Comparison of ENCODE assay signal across 8 cellular contexts in the genomic region with DNA sequence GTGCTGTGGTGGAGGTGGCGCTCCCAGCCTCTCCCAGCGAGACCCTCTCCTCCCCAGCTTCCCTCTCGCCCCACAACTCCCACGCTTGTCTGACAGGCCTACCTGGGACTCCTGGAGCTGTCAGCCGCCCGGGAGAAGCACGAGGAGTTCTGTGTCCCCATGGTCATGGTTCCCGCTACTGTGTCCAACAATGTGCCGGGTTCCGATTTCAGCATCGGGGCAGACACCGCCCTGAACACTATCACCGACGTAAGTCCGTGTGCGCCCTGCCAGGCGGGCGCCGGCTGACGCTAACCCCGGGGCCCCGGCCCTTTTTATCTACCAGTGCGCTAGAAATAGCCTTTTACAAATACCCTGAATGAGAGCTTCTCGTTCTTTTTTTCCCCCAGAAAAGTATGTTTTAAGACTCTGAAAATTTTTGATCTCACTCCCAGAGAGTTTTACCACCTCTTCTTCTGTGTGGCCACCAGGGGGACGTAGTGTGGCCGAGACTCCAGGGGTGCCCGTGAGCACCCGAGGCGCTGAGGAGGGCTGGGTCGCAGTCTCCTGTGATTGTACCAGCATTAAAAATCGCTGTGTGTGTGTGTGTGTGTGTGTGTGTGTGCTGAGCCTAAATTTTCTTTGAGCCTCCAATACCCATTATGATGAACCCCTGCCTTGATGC. TPM values are rescaled to one million over a fixed set of nuclear protein-coding genes. Genes with fewer than 3 reads are reported as not detected.
A peak's percentile ranks its signal among the peaks of the same experiment; 100 is the strongest.
DNase-seq lines count a peak whose midpoint lies in the region; ATAC-seq, FAIRE-seq and TF ChIP-seq lines count a peak whose summit lies in the region.

No MANE protein-coding gene starts in this region.

- no peak overlapping the region for H3K4me3 Mint-ChIP-seq in CD14-positive monocyte
- H3K4me3 Mint-ChIP-seq in activated T-helper 2 cell treated with anti-CD3 and anti-CD28 coated beads, Interferon-gamma antibody, Interleukin-2, Interleukin-4, amounts not matched to agents 10 μg/mL and 5 μg/mL and 100 μg/mL, durations not matched to agents 14 hours and 24 hours and 36 hours (ENCODE audit: low read depth) = no peak overlapping the region

- H2AFZ ChIP-seq in K562 (ENCODE audit: low read depth, low read length) (no peak overlapping the region), HepG2 (ENCODE audit: low read length) (no peak overlapping the region)

- no peak overlapping the region for H3K4me2 ChIP-seq in K562 (ENCODE audit: insufficient read depth, low read length)
- no peak overlapping the region for H3K4me2 ChIP-seq in HepG2 (ENCODE audit: low read depth, low read length)

- CTCF ChIA-PET in K562 (lab: Yijun Ruan, JAX; ENCODE audit: low intra/inter-chr PET ratio) (no interaction called here), HepG2 (lab: Yijun Ruan, JAX; ENCODE audit: low intra/inter-chr PET ratio, low total read pairs) (no interaction called here)

- no peak for TF ChIP-seq POLR2A in K562 (conservative IDR thresholded peaks at IDR 0.05)
- no peak for TF ChIP-seq POLR2A in HepG2 (IDR thresholded peaks at IDR 0.05; ENCODE audit: insufficient read depth in 1 of 2, low read depth in 2 of 2, low read length in 2 of 2)
- TF ChIP-seq POLR2A in prostate gland (IDR thresholded peaks at IDR 0.05) = no peak

- POLR2A ChIA-PET in K562 (lab: Yijun Ruan, JAX) = no interaction called here
- POLR2A ChIA-PET in HepG2 (lab: Yijun Ruan, JAX) = no interaction called here

- H3K4me1 ChIP-seq in K562 (replicated peaks in 1 of 2; ENCODE audit: control insufficient read depth in 2 of 2, insufficient read depth in 2 of 2, low read length in 2 of 2) (peaks cover 0 to 5% of the 10 kb centered on the region in 2 experiments; a peak in 2 of 5 replicates), HepG2 (ENCODE audit: insufficient read depth, low read length) (no peaks in the 10 kb centered on the region), prostate gland (replicated peaks) (no peaks in the 10 kb centered on the region)

- in situ Hi-C loops in K562 (cut with MboI) = no loop called here
- in situ Hi-C loops in HepG2 (cut with HindIII; ENCODE audit: extremely low pct_ligation_motif_present, low pct_unique_long_range_greater_than_20kb) = no loop called here

- TF ChIP-seq RAD21 in K562 (CRISPR knock-in tag; conservative IDR thresholded peaks at IDR 0.05 in 1 of 2, IDR thresholded peaks at IDR 0.05 in 1 of 2) = no peak
- TF ChIP-seq RAD21 in HepG2 (CRISPR knock-in tag; IDR thresholded peaks at IDR 0.05) = no peak

- H4K20me1 ChIP-seq in K562 (replicated peaks; ENCODE audit: control insufficient read depth, insufficient read depth, low read length) = no peaks in the 10 kb centered on the region
- no peaks in the 10 kb centered on the region for H4K20me1 ChIP-seq in HepG2 (ENCODE audit: insufficient read depth, low read length)

- H3K4me3 ChIP-seq in K562 (no peak overlapping the region), HepG2 (replicated peaks in 1 of 3; ENCODE audit: insufficient read depth in 1 of 3, low read depth in 2 of 3, low read length in 3 of 3) (no peak overlapping the region), prostate gland (no peak overlapping the region)

- H3K36me3 Mint-ChIP-seq in CD14-positive monocyte = peaks cover 48 to 79% of the 10 kb centered on the region in 2 donors
- peaks cover 80% of the 10 kb centered on the region for H3K36me3 Mint-ChIP-seq in activated T-helper 2 cell treated with anti-CD3 and anti-CD28 coated beads, Interferon-gamma antibody, Interleukin-2, Interleukin-4, amounts not matched to agents 10 μg/mL and 5 μg/mL and 100 μg/mL, durations not matched to agents 14 hours and 24 hours and 36 hours (ENCODE audit: low read depth)

- TF ChIP-seq EP300 in K562 (IDR thresholded peaks at IDR 0.05; ENCODE audit: low read length) (no peak), HepG2 (IDR thresholded peaks at IDR 0.05; ENCODE audit: low read depth in 2 of 2, low read length in 2 of 2) (no peak), HepG2 (CRISPR knock-in tag; IDR thresholded peaks at IDR 0.05; ENCODE audit: borderline replicate concordance) (no peak)

- H3K27me3 ChIP-seq in K562 (ENCODE audit: control insufficient read depth in 2 of 2, insufficient read depth in 2 of 2, low read length in 2 of 2) = no peaks in the 10 kb centered on the region
- H3K27me3 ChIP-seq in HepG2 (ENCODE audit: control insufficient read depth in 1 of 2, insufficient read depth in 2 of 2, low read length in 2 of 2) = no peaks in the 10 kb centered on the region
- no peaks in the 10 kb centered on the region for H3K27me3 ChIP-seq in prostate gland (replicated peaks; ENCODE audit: insufficient read depth)

- DNase-seq in CD14-positive monocyte (ENCODE audit: low spot score) = no peak
- DNase-seq in HT-29 (ENCODE audit: low spot score) = peak; percentile 30
- DNase-seq in K562 (ENCODE audit: extremely low read depth in 1 of 4, low spot score in 3 of 4) = peak in 3 of 4 experiments; percentile 47 to 51 (median 50)
- DNase-seq in HepG2 (ENCODE audit: low spot score) = no peak
- DNase-seq in activated T-helper 2 cell treated with anti-CD3 and anti-CD28 coated beads, Interferon-gamma antibody, Interleukin-2, Interleukin-4, amounts not matched to agents 10 μg/mL and 5 μg/mL and 100 μg/mL, durations not matched to agents 14 hours and 24 hours and 36 hours (ENCODE audit: low spot score) = no peak
- no peak for DNase-seq in ureter (ENCODE audit: low spot score)
- no peak for DNase-seq in prostate gland (ENCODE audit: low spot score)

- no peaks in the 10 kb centered on the region for H3K4me1 Mint-ChIP-seq in CD14-positive monocyte
- H3K4me1 Mint-ChIP-seq in activated T-helper 2 cell treated with anti-CD3 and anti-CD28 coated beads, Interferon-gamma antibody, Interleukin-2, Interleukin-4, amounts not matched to agents 10 μg/mL and 5 μg/mL and 100 μg/mL, durations not matched to agents 14 hours and 24 hours and 36 hours (ENCODE audit: low read depth) = no peaks in the 10 kb centered on the region

- H3K36me3 ChIP-seq in K562 (ENCODE audit: control insufficient read depth, insufficient read depth, low read length) (peaks cover 92% of the 10 kb centered on the region; the same call in 2 of the 3 replicates), HepG2 (replicated peaks in 1 of 2; ENCODE audit: control insufficient read depth in 1 of 2, insufficient read depth in 2 of 2, low read length in 2 of 2) (no peaks in the 10 kb centered on the region; a peak in 1 of 5 replicates), prostate gland (peaks cover 0 to 6% of the 10 kb centered on the region in 2 donors)

- H3K27ac ChIP-seq in K562 (ENCODE audit: extremely low read depth, low read depth, low read length) = no peak overlapping the region
- H3K27ac ChIP-seq in HepG2 (ENCODE audit: extremely low read length, insufficient read depth, low read length) = no peak overlapping the region
- no peak overlapping the region for H3K27ac ChIP-seq in prostate gland

- ATAC-seq in K562 (peak; percentile 73), HepG2 (peak; percentile 82), HG03139 (IDR thresholded peaks at IDR 0.05; ENCODE audit: unreplicated experiment) (no peak)

- no peaks in the 10 kb centered on the region for H3K9me3 ChIP-seq in K562 (replicated peaks; ENCODE audit: control insufficient read depth, insufficient read depth, low read depth, low read length)
- no peaks in the 10 kb centered on the region for H3K9me3 ChIP-seq in HepG2 (ENCODE audit: low read length)
- H3K9me3 ChIP-seq in prostate gland = no peaks in the 10 kb centered on the region

- H3K9ac ChIP-seq in K562 (ENCODE audit: insufficient read depth in 1 of 2, low read depth in 2 of 2, low read length in 2 of 2) (peak overlapping the region in 1 of 2 experiments; percentile 52; a peak in 1 of 4 replicates), HepG2 (ENCODE audit: insufficient read depth, low read depth, low read length) (no peak overlapping the region)

- H3K79me2 ChIP-seq in K562 (ENCODE audit: control insufficient read depth, insufficient read depth, low read length) (no peaks in the 10 kb centered on the region), HepG2 (ENCODE audit: insufficient read depth, low read length) (no peaks in the 10 kb centered on the region)

- BruUV-seq in K562 (replicated peaks; lab: Mats Ljungman, UMichigan) (no TSS peak), HepG2 (replicated peaks; lab: Mats Ljungman, UMichigan) (no TSS peak)

- H3K27me3 Mint-ChIP-seq in CD14-positive monocyte (ENCODE audit: low read depth in 3 of 3) = peaks cover 0 to 1% (median 0%) of the 10 kb centered on the region in 3 donors
- no peaks in the 10 kb centered on the region for H3K27me3 Mint-ChIP-seq in activated T-helper 2 cell treated with anti-CD3 and anti-CD28 coated beads, Interferon-gamma antibody, Interleukin-2, Interleukin-4, amounts not matched to agents 10 μg/mL and 5 μg/mL and 100 μg/mL, durations not matched to agents 14 hours and 24 hours and 36 hours (ENCODE audit: low read depth)

- no peaks in the 10 kb centered on the region for H3K9me1 ChIP-seq in K562 (ENCODE audit: control insufficient read depth, insufficient read depth, low read length)

- TF ChIP-seq CTCF in CD14-positive monocyte (IDR thresholded peaks at IDR 0.05) (peak; percentile 32), K562 (IDR thresholded peaks at IDR 0.05 in 2 of 3, conservative IDR thresholded peaks at IDR 0.05 in 1 of 3; ENCODE audit: insufficient read depth in 2 of 3, low read depth in 1 of 3, low read length in 3 of 3) (peak; percentile 48 to 57 (median 56)), HepG2 (CRISPR knock-in tag; IDR thresholded peaks at IDR 0.05) (0 out of 2 replicates have a peak, but pooled peaks have one; percentile 14), prostate gland (IDR thresholded peaks at IDR 0.05) (peak in 1 of 4 experiments; percentile 22)

- peaks cover 0 to 4% (median 0%) of the 10 kb centered on the region in 7 donors for H3K9me3 Mint-ChIP-seq in CD14-positive monocyte
- H3K9me3 Mint-ChIP-seq in activated T-helper 2 cell treated with anti-CD3 and anti-CD28 coated beads, Interferon-gamma antibody, Interleukin-2, Interleukin-4, amounts not matched to agents 10 μg/mL and 5 μg/mL and 100 μg/mL, durations not matched to agents 14 hours and 24 hours and 36 hours = no peaks in the 10 kb centered on the region

- 89% methylated on average over 22 of the region's 31 CpGs for WGBS in K562 (ENCODE audit: insufficient coverage, low coverage, missing lambda C conversion rate)
- 70% methylated on average over 30 of the region's 31 CpGs for WGBS in HepG2 (ENCODE audit: low lambda C conversion rate)
- 87% methylated on average over 31 of the region's 31 CpGs for WGBS in prostate gland

- intact Hi-C loops in CD14-positive monocyte (cut with micrococcal nuclease) (no loop called here), K562 (cut with micrococcal nuclease) (no loop called here), HepG2 (cut with micrococcal nuclease; ENCODE audit: unreplicated experiment) (no loop called here), prostate gland (cut with DNase I) (no loop called here)
- intact Hi-C loops in activated T-helper 2 cell treated with anti-CD3 and anti-CD28 coated beads, Interferon-gamma antibody, Interleukin-2, Interleukin-4, amounts not matched to agents 10 μg/mL and 5 μg/mL and 100 μg/mL, durations not matched to agents 14 hours and 24 hours and 36 hours (cut with micrococcal nuclease) = no loop called here

- FAIRE-seq in K562 (lab: Jason Lieb, UNC) (no peak), HepG2 (lab: Jason Lieb, UNC) (no peak)

- H3K27ac Mint-ChIP-seq in CD14-positive monocyte = peak overlapping the region in 1 of 7 donors; percentile 59
- H3K27ac Mint-ChIP-seq in activated T-helper 2 cell treated with anti-CD3 and anti-CD28 coated beads, Interferon-gamma antibody, Interleukin-2, Interleukin-4, amounts not matched to agents 10 μg/mL and 5 μg/mL and 100 μg/mL, durations not matched to agents 14 hours and 24 hours and 36 hours = no peak overlapping the region

RNA-seq across cellular contexts. Expression of a gene that starts 52.6 kb away (rescaled TPM):
- polyA plus RNA-seq in CD14-positive monocyte (1 to 10 TPM; 6.5 to 8.1 TPM), K562 (2011; rRNA removed) (34.7 and 50.3 TPM in 2 replicates), K562 (2014; fragmentation: Illumina TruSeq; extraction: Trizol) (57.4 and 72.3 TPM in 2 replicates), K562 (2014; fragmentation: Nextera tagmentation; extraction: Ambion mirVana) (10 to 100 TPM; 23.5 to 30.3 TPM), K562 (2014; rRNA removed) (65.2 and 71.1 TPM in 2 replicates), HepG2 (2011; rRNA removed) (1.9 and 2.4 TPM in 2 replicates)
- 178 and 185 TPM in 2 replicates for total RNA-seq in HT-29 (2014; rRNA removed; shearing (Covaris generic))
- 153 and 281 TPM in 2 replicates for total RNA-seq in K562 (2011; cell fraction: chromatin; rRNA removed; ENCODE audit: low replicate concordance)
- total RNA-seq in K562 (2011; cell fraction: nucleolus; rRNA removed) = 147 and 149 TPM in 2 replicates
- total RNA-seq in K562 (2011; cell fraction: nucleoplasm; rRNA removed) = 120 and 125 TPM in 2 replicates
- total RNA-seq in K562 (2014; rRNA removed) (91.6 and 109 TPM in 2 replicates), K562 (2014; rRNA removed; fragmentation: Illumina TruSeq; extraction: Trizol) (83.2 and 89.5 TPM in 2 replicates), K562 (2015; rRNA removed; fragmentation: Illumina TruSeq; extraction: Trizol) (62.1 and 65.2 TPM in 2 replicates), K562 (2021) (108 and 116 TPM in 2 replicates), HepG2 (2016; rRNA removed; fragmentation: Illumina TruSeq; extraction: Trizol) (0.80 and 1.3 TPM in 2 replicates), ureter (67.8 TPM), prostate gland (10 to 100 TPM; 35.1 to 86.9 TPM)
- 29.5 and 50.9 TPM in 2 replicates for polyA plus RNA-seq in K562 (2011; cell fraction: cytosol; rRNA removed)
- 96.2 and 154 TPM in 2 replicates for polyA plus RNA-seq in K562 (2011; cell fraction: nucleus; rRNA removed)
- 94.4 and 95.0 TPM in 2 replicates for polyA plus RNA-seq in K562 (2012)
- polyA minus RNA-seq in K562 (2011; rRNA and poly(A)+ RNA removed) = 32.8 and 39.3 TPM in 2 replicates
- 52.9 and 65.4 TPM in 2 replicates for polyA minus RNA-seq in K562 (2011; cell fraction: cytosol; rRNA and poly(A)+ RNA removed)
- polyA minus RNA-seq in K562 (2011; cell fraction: nucleus; rRNA and poly(A)+ RNA removed) = 61.7 and 66.5 TPM in 2 replicates
- 0.26 and 0.51 TPM in 2 replicates for total RNA-seq in HepG2 (2016; cell fraction: cytosol; rRNA removed; fragmentation: Illumina TruSeq; extraction: Trizol; ENCODE audit: low read depth)
- total RNA-seq in HepG2 (2016; cell fraction: insoluble cytoplasmic fraction; rRNA removed; fragmentation: Illumina TruSeq; extraction: Trizol) = 0.52 and 0.78 TPM in 2 replicates
- total RNA-seq in HepG2 (2016; cell fraction: membrane; rRNA removed; fragmentation: Illumina TruSeq; extraction: Trizol) = 0.72 and 1.1 TPM in 2 replicates
- total RNA-seq in HepG2 (2016; cell fraction: nucleus; rRNA removed; fragmentation: Illumina TruSeq; extraction: Trizol) = 1.5 and 2.3 TPM in 2 replicates
- polyA plus RNA-seq in HepG2 (2011; cell fraction: cytosol; rRNA removed) = 1.1 and 2.1 TPM in 2 replicates
- 4.2 and 9.0 TPM in 2 replicates for polyA plus RNA-seq in HepG2 (2011; cell fraction: nucleus; rRNA removed)
- polyA plus RNA-seq in HepG2 (2012) = 1.1 and 1.3 TPM in 2 replicates
- polyA plus RNA-seq in HepG2 (2016; cell fraction: cytosol; fragmentation: Illumina TruSeq; extraction: Trizol; ENCODE audit: low read depth) = 0.06 and 0.10 TPM in 2 replicates
- 0.36 and 0.66 TPM in 2 replicates for polyA plus RNA-seq in HepG2 (2016; cell fraction: insoluble cytoplasmic fraction; fragmentation: Illumina TruSeq; extraction: Trizol; ENCODE audit: low read depth)
- polyA plus RNA-seq in HepG2 (2016; cell fraction: membrane; fragmentation: Illumina TruSeq; extraction: Trizol; ENCODE audit: low read depth) = 0.11 and 0.49 TPM in 2 replicates
- 0.51 and 1.1 TPM in 2 replicates for polyA plus RNA-seq in HepG2 (2016; cell fraction: nucleus; fragmentation: Illumina TruSeq; extraction: Trizol; ENCODE audit: insufficient read depth, low read depth)
- polyA minus RNA-seq in HepG2 (2011; rRNA and poly(A)+ RNA removed; ENCODE audit: low replicate concordance) = 4.4 and 87.6 TPM in 2 replicates
- 2.4 and 2.7 TPM in 2 replicates for polyA minus RNA-seq in HepG2 (2011; cell fraction: cytosol; rRNA and poly(A)+ RNA removed)
- 1.5 and 3.5 TPM in 2 replicates for polyA minus RNA-seq in HepG2 (2011; cell fraction: nucleus; rRNA and poly(A)+ RNA removed)
- 250 and 255 TPM in 2 replicates for total RNA-seq in activated T-helper 2 cell treated with anti-CD3 and anti-CD28 coated beads, Interferon-gamma antibody, Interleukin-2, Interleukin-4, amounts not matched to agents 10 μg/mL and 5 μg/mL and 100 μg/mL, durations not matched to agents 14 hours and 24 hours and 36 hours

RNA-seq across cellular contexts. Expression of a gene that starts 52.7 kb away (rescaled TPM):
- polyA plus RNA-seq in CD14-positive monocyte (10 to 100 TPM; 15.3 to 23.2 TPM), K562 (2011; rRNA removed) (36.9 and 47.9 TPM in 2 replicates), K562 (2014; fragmentation: Illumina TruSeq; extraction: Trizol) (60.4 and 69.6 TPM in 2 replicates), K562 (2014; fragmentation: Nextera tagmentation; extraction: Ambion mirVana) (10 to 100 TPM; 21.1 to 29.2 TPM), K562 (2014; rRNA removed) (34.2 and 35.0 TPM in 2 replicates), HepG2 (2011; rRNA removed) (16.4 and 19.1 TPM in 2 replicates)
- 80.5 and 80.7 TPM in 2 replicates for total RNA-seq in HT-29 (2014; rRNA removed; shearing (Covaris generic))
- 163 and 183 TPM in 2 replicates for total RNA-seq in K562 (2011; cell fraction: chromatin; rRNA removed; ENCODE audit: low replicate concordance)
- total RNA-seq in K562 (2011; cell fraction: nucleolus; rRNA removed) = 87.5 and 88.7 TPM in 2 replicates
- 91.3 and 119 TPM in 2 replicates for total RNA-seq in K562 (2011; cell fraction: nucleoplasm; rRNA removed)
- total RNA-seq in K562 (2014; rRNA removed) (44.0 and 48.8 TPM in 2 replicates), K562 (2014; rRNA removed; fragmentation: Illumina TruSeq; extraction: Trizol) (37.2 and 39.7 TPM in 2 replicates), K562 (2015; rRNA removed; fragmentation: Illumina TruSeq; extraction: Trizol) (43.6 and 47.2 TPM in 2 replicates), K562 (2021) (63.4 and 70.4 TPM in 2 replicates), HepG2 (2016; rRNA removed; fragmentation: Illumina TruSeq; extraction: Trizol) (29.0 and 32.7 TPM in 2 replicates), ureter (88.2 TPM), prostate gland (100 to 1,000 TPM in 1 of 2 donors, 10 to 100 TPM in 1; 47.7 to 103 TPM)
- polyA plus RNA-seq in K562 (2011; cell fraction: cytosol; rRNA removed) = 40.0 and 41.1 TPM in 2 replicates
- polyA plus RNA-seq in K562 (2011; cell fraction: nucleus; rRNA removed) = 186 and 189 TPM in 2 replicates
- polyA plus RNA-seq in K562 (2012) = 49.8 and 55.3 TPM in 2 replicates
- 41.6 and 42.9 TPM in 2 replicates for polyA minus RNA-seq in K562 (2011; rRNA and poly(A)+ RNA removed)
- 38.5 and 39.2 TPM in 2 replicates for polyA minus RNA-seq in K562 (2011; cell fraction: cytosol; rRNA and poly(A)+ RNA removed)
- 48.2 and 73.2 TPM in 2 replicates for polyA minus RNA-seq in K562 (2011; cell fraction: nucleus; rRNA and poly(A)+ RNA removed)
- total RNA-seq in HepG2 (2016; cell fraction: cytosol; rRNA removed; fragmentation: Illumina TruSeq; extraction: Trizol; ENCODE audit: low read depth) = 8.3 and 8.8 TPM in 2 replicates
- total RNA-seq in HepG2 (2016; cell fraction: insoluble cytoplasmic fraction; rRNA removed; fragmentation: Illumina TruSeq; extraction: Trizol) = 29.0 and 33.1 TPM in 2 replicates
- total RNA-seq in HepG2 (2016; cell fraction: membrane; rRNA removed; fragmentation: Illumina TruSeq; extraction: Trizol) = 11.5 and 11.9 TPM in 2 replicates
- total RNA-seq in HepG2 (2016; cell fraction: nucleus; rRNA removed; fragmentation: Illumina TruSeq; extraction: Trizol) = 28.7 and 29.3 TPM in 2 replicates
- 12.9 and 13.0 TPM in 2 replicates for polyA plus RNA-seq in HepG2 (2011; cell fraction: cytosol; rRNA removed)
- 84.4 and 95.5 TPM in 2 replicates for polyA plus RNA-seq in HepG2 (2011; cell fraction: nucleus; rRNA removed)
- 19.8 and 21.0 TPM in 2 replicates for polyA plus RNA-seq in HepG2 (2012)
- polyA plus RNA-seq in HepG2 (2016; cell fraction: cytosol; fragmentation: Illumina TruSeq; extraction: Trizol; ENCODE audit: low read depth) = 2.3 and 3.0 TPM in 2 replicates
- 31.6 and 32.4 TPM in 2 replicates for polyA plus RNA-seq in HepG2 (2016; cell fraction: insoluble cytoplasmic fraction; fragmentation: Illumina TruSeq; extraction: Trizol; ENCODE audit: low read depth)
- polyA plus RNA-seq in HepG2 (2016; cell fraction: membrane; fragmentation: Illumina TruSeq; extraction: Trizol; ENCODE audit: low read depth) = 8.1 and 8.6 TPM in 2 replicates
- 39.5 and 48.0 TPM in 2 replicates for polyA plus RNA-seq in HepG2 (2016; cell fraction: nucleus; fragmentation: Illumina TruSeq; extraction: Trizol; ENCODE audit: insufficient read depth, low read depth)
- 24.6 and 24.7 TPM in 2 replicates for polyA minus RNA-seq in HepG2 (2011; rRNA and poly(A)+ RNA removed; ENCODE audit: low replicate concordance)
- 12.9 and 13.6 TPM in 2 replicates for polyA minus RNA-seq in HepG2 (2011; cell fraction: cytosol; rRNA and poly(A)+ RNA removed)
- 40.6 and 44.6 TPM in 2 replicates for polyA minus RNA-seq in HepG2 (2011; cell fraction: nucleus; rRNA and poly(A)+ RNA removed)
- 76.4 and 84.5 TPM in 2 replicates for total RNA-seq in activated T-helper 2 cell treated with anti-CD3 and anti-CD28 coated beads, Interferon-gamma antibody, Interleukin-2, Interleukin-4, amounts not matched to agents 10 μg/mL and 5 μg/mL and 100 μg/mL, durations not matched to agents 14 hours and 24 hours and 36 hours

Comparison
In these comparisons a context has a peak if more than half of its experiments do, and no peak if none do; other contexts are left out.
1. DNase-seq: peak in HT-29 (single experiment) and K562 (3 of 4); none in CD14-positive monocyte (single experiment), HepG2 (single experiment), activated T-helper 2 cell treated with anti-CD3 and anti-CD28 coated beads, Interferon-gamma antibody, Interleukin-2, Interleukin-4, amounts not matched to agents 10 μg/mL and 5 μg/mL and 100 μg/mL, durations not matched to agents 14 hours and 24 hours and 36 hours (single experiment), ureter (single experiment) and prostate gland (single experiment).
2. RNA of a gene that starts 52.6 kb away (total RNA-seq): 250 to 255 TPM in activated T-helper 2 cell treated with anti-CD3 and anti-CD28 coated beads, Interferon-gamma antibody, Interleukin-2, Interleukin-4, amounts not matched to agents 10 μg/mL and 5 μg/mL and 100 μg/mL, durations not matched to agents 14 hours and 24 hours and 36 hours, 178 to 185 TPM in HT-29, 62.1 to 281 TPM in K562, 35.1 to 86.9 TPM in prostate gland and 67.8 TPM in ureter (single experiment); 0.26 to 2.3 TPM in HepG2; every median in the first group is over 10 times any median in the second.